1 cellular context compared by ENCODE assay signal in the genomic region with DNA sequence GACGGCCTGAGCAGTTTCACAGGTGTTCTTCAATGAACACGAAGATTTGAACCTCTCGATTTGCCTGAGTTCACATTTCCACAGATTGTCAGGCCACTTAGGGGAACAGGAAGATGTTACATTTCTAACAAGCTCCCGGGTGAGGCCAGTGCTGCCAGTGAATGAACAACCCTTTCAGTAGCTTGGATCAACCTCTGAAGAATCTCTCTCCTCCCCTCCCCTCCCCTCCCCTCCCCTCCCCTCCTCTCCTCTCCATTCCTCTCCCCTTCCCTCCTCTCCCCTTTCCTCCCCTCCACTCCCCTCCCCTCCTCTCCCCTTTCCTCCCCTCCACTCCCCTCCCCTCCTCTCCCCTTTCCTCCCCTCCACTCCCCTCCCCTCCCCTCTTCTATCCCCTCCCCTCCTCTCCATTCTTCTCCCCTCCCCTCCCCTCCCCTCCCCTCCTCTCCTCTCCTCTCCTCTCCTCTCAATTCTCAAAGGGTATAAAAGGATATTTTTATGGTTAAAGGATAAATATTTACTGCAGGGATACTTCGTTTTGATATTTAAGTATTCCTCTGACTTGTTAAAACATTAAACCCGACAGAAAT.
TF ChIP-seq lines count a peak whose summit lies in the region.

No MANE protein-coding gene starts in this region.

TF ChIP-seq in GM23338, 12 proteins besides CTCF, POLR2A, EP300 and RAD21 (continued from another document):
- TF ChIP-seq, protein P1, sequence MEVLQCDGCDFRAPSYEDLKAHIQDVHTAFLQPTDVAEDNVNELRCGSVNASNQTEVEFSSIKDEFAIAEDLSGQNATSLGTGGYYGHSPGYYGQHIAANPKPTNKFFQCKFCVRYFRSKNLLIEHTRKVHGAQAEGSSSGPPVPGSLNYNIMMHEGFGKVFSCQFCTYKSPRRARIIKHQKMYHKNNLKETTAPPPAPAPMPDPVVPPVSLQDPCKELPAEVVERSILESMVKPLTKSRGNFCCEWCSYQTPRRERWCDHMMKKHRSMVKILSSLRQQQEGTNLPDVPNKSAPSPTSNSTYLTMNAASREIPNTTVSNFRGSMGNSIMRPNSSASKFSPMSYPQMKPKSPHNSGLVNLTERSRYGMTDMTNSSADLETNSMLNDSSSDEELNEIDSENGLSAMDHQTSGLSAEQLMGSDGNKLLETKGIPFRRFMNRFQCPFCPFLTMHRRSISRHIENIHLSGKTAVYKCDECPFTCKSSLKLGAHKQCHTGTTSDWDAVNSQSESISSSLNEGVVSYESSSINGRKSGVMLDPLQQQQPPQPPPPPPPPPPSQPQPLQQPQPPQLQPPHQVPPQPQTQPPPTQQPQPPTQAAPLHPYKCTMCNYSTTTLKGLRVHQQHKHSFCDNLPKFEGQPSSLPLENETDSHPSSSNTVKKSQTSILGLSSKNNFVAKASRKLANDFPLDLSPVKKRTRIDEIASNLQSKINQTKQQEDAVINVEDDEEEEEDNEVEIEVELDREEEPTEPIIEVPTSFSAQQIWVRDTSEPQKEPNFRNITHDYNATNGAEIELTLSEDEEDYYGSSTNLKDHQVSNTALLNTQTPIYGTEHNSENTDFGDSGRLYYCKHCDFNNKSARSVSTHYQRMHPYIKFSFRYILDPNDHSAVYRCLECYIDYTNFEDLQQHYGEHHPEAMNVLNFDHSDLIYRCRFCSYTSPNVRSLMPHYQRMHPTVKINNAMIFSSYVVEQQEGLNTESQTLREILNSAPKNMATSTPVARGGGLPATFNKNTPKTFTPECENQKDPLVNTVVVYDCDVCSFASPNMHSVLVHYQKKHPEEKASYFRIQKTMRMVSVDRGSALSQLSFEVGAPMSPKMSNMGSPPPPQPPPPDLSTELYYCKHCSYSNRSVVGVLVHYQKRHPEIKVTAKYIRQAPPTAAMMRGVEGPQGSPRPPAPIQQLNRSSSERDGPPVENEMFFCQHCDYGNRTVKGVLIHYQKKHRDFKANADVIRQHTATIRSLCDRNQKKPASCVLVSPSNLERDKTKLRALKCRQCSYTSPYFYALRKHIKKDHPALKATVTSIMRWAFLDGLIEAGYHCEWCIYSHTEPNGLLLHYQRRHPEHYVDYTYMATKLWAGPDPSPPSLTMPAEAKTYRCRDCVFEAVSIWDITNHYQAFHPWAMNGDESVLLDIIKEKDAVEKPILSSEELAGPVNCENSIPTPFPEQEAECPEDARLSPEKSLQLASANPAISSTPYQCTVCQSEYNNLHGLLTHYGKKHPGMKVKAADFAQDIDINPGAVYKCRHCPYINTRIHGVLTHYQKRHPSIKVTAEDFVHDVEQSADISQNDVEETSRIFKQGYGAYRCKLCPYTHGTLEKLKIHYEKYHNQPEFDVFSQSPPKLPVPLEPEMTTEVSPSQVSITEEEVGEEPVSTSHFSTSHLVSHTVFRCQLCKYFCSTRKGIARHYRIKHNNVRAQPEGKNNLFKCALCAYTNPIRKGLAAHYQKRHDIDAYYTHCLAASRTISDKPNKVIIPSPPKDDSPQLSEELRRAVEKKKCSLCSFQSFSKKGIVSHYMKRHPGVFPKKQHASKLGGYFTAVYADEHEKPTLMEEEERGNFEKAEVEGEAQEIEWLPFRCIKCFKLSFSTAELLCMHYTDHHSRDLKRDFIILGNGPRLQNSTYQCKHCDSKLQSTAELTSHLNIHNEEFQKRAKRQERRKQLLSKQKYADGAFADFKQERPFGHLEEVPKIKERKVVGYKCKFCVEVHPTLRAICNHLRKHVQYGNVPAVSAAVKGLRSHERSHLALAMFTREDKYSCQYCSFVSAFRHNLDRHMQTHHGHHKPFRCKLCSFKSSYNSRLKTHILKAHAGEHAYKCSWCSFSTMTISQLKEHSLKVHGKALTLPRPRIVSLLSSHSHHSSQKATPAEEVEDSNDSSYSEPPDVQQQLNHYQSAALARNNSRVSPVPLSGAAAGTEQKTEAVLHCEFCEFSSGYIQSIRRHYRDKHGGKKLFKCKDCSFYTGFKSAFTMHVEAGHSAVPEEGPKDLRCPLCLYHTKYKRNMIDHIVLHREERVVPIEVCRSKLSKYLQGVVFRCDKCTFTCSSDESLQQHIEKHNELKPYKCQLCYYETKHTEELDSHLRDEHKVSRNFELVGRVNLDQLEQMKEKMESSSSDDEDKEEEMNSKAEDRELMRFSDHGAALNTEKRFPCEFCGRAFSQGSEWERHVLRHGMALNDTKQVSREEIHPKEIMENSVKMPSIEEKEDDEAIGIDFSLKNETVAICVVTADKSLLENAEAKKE (CRISPR knock-in tag; IDR thresholded peaks at IDR 0.05), result no peak
TF ChIP-seq in GM23338: peak in this region for 0.
